ENCODE assay signal across 16 cellular contexts in genomic region chr14:51805541-51805940, GRCh38. TPM values are rescaled to one million over a fixed set of nuclear protein-coding genes. Genes with fewer than 3 reads are reported as not detected.
DNase-seq lines count a peak whose midpoint lies in the region; ATAC-seq, FAIRE-seq and TF ChIP-seq lines count a peak whose summit lies in the region.
"Had no signal": no experiment of that assay in that cellular context is flagged by ENCODE, and none has a peak within 500 bp of the region (broad histone marks: within the 10 kb centered on the region; RNA-seq: fewer than 3 reads in every experiment).

No MANE protein-coding gene starts in this region.

- DNase-seq in activated CD4-positive, alpha-beta T cell treated with anti-CD3 and anti-CD28 coated beads for 36 hours: peak; percentile 16
- no peak for DNase-seq in activated CD4-positive, alpha-beta T cell treated with anti-CD3 and anti-CD28 coated beads for 48 hours
- peak; percentile 60 for DNase-seq in NCI-H82 (lab: John Stamatoyannopoulos, UW)
- DNase-seq in cardiac fibroblast (ENCODE audit: low read depth in 2 of 2): no peak
- no peak for DNase-seq in 8988T
- no peak for DNase-seq in H54 (ENCODE audit: insufficient read length, low spot score)
- DNase-seq in germinal center (ENCODE audit: low spot score): no peak
- no peak for DNase-seq in ovary
- DNase-seq: AML-193; CD4-positive, alpha-beta memory T cell; Karpas-422; NCI-H1417 treated with DMSO at 0.1 percent for 48 hours; NCI-H2081; NCI-H2227 treated with DMSO at 0.1 percent for 48 hours; PC-9 had no signal

- peaks cover 1% of the 10 kb centered on the region for H3K4me1 ChIP-seq in ovary (ENCODE audit: insufficient read depth)

- H3K9me3 ChIP-seq in ovary: no peaks in the 10 kb centered on the region

- no peak overlapping the region for H3K27ac Mint-ChIP-seq in activated CD4-positive, alpha-beta T cell treated with anti-CD3 and anti-CD28 coated beads for 36 hours
- H3K27ac Mint-ChIP-seq: CD4-positive, alpha-beta memory T cell had no signal

- FAIRE-seq in H54 (lab: Jason Lieb, UNC): no peak

- H3K36me3 ChIP-seq in ovary: no peaks in the 10 kb centered on the region

- no peaks in the 10 kb centered on the region for H3K36me3 Mint-ChIP-seq in activated CD4-positive, alpha-beta T cell treated with anti-CD3 and anti-CD28 coated beads for 36 hours (ENCODE audit: low read depth)

- no peak overlapping the region for H3K4me3 Mint-ChIP-seq in activated CD4-positive, alpha-beta T cell treated with anti-CD3 and anti-CD28 coated beads for 36 hours
- H3K4me3 Mint-ChIP-seq: CD4-positive, alpha-beta memory T cell had no signal

- POLR2A ChIA-PET in activated CD4-positive, alpha-beta T cell treated with anti-CD3 and anti-CD28 coated beads for 36 hours (lab: Charles Lee): no interaction called here

- ATAC-seq in activated CD4-positive, alpha-beta T cell treated with anti-CD3 and anti-CD28 coated beads for 36 hours: no peak
- ATAC-seq: Right ventricle myocardium inferior had no signal

- TF ChIP-seq POLR2A in H54 (IDR thresholded peaks at IDR 0.05; ENCODE audit: low read depth, low read length): no peak
- TF ChIP-seq POLR2A in ovary (IDR thresholded peaks at IDR 0.05): no peak

- 57 to 74% (median 73%) methylated on average over 2 of the region's 2 CpGs for WGBS in ovary, 3 donors

- no peaks in the 10 kb centered on the region for H3K4me1 Mint-ChIP-seq in activated CD4-positive, alpha-beta T cell treated with anti-CD3 and anti-CD28 coated beads for 36 hours
- H3K4me1 Mint-ChIP-seq: CD4-positive, alpha-beta memory T cell had no signal

- no peaks in the 10 kb centered on the region for H3K27me3 ChIP-seq in ovary

- H3K27ac ChIP-seq in ovary: no peak overlapping the region
- H3K27ac ChIP-seq: PC-9 had no signal

- peaks cover 10% of the 10 kb centered on the region for H3K9me3 Mint-ChIP-seq in activated CD4-positive, alpha-beta T cell treated with anti-CD3 and anti-CD28 coated beads for 36 hours (ENCODE audit: low read depth)

- H3K4me3 ChIP-seq in cardiac fibroblast (replicated peaks in 1 of 2; ENCODE audit: low read depth in 2 of 2, low read length in 2 of 2) (no peak overlapping the region), ovary (no peak overlapping the region)
- H3K4me3 ChIP-seq: PC-9 had no signal

- CTCF ChIA-PET in activated CD4-positive, alpha-beta T cell treated with anti-CD3 and anti-CD28 coated beads for 36 hours (lab: Charles Lee): interaction anchor here (0.6 to 1.3 kb wide), 3 partner anchors 20 to 520 kb away, joined by 3 read pairs; no protein-coding TSS in a partner anchor

- peaks cover 2% of the 10 kb centered on the region for H3K27me3 Mint-ChIP-seq in activated CD4-positive, alpha-beta T cell treated with anti-CD3 and anti-CD28 coated beads for 36 hours

- peak; percentile 34 for TF ChIP-seq CTCF in cardiac fibroblast (IDR thresholded peaks at IDR 0.05; ENCODE audit: low read depth, low read length)
- no peak for TF ChIP-seq CTCF in ovary (IDR thresholded peaks at IDR 0.05)

- intact Hi-C loops in activated CD4-positive, alpha-beta T cell treated with anti-CD3 and anti-CD28 coated beads for 36 hours (cut with DNase I, micrococcal nuclease): no loop called here
- intact Hi-C loops in ovary (cut with DNase I): loop anchor here in 1 of 4 donors (5.0 kb wide), 1 partner anchor 833 kb away; no protein-coding TSS in a partner anchor

- no peak for TF ChIP-seq EP300 in ovary (IDR thresholded peaks at IDR 0.05)

RNA-seq across cellular contexts. Expression of gene GNG2, which starts 54.9 kb away (rescaled TPM):
- total RNA-seq in activated CD4-positive, alpha-beta T cell treated with anti-CD3 and anti-CD28 coated beads for 36 hours: 100 to 1,000 TPM; 133 to 136 TPM
- 10 to 100 TPM in 6 of 7 donors, 1 to 10 TPM in 1; 9.4 to 27.3 (median 11.4) TPM for total RNA-seq in ovary
- 10 to 100 TPM; 10.2 to 29.4 TPM for polyA plus RNA-seq in ovary

Comparison
In these comparisons a context has a peak if more than half of its experiments do, and no peak if none do; other contexts are left out.
1. DNase-seq: peak in activated CD4-positive, alpha-beta T cell treated with anti-CD3 and anti-CD28 coated beads for 36 hours (single experiment) and NCI-H82 (single experiment); none in activated CD4-positive, alpha-beta T cell treated with anti-CD3 and anti-CD28 coated beads for 48 hours (single experiment), cardiac fibroblast (0 of 2), 8988T (single experiment), H54 (single experiment), germinal center (single experiment) and ovary (0 of 5).
2. RNA of gene GNG2, which starts 54.9 kb away (total RNA-seq): 133 to 136 TPM in activated CD4-positive, alpha-beta T cell treated with anti-CD3 and anti-CD28 coated beads for 36 hours; 9.4 to 27.3 TPM in ovary; every median in the first group is over 4 times any median in the second.